In the genomic region with DNA sequence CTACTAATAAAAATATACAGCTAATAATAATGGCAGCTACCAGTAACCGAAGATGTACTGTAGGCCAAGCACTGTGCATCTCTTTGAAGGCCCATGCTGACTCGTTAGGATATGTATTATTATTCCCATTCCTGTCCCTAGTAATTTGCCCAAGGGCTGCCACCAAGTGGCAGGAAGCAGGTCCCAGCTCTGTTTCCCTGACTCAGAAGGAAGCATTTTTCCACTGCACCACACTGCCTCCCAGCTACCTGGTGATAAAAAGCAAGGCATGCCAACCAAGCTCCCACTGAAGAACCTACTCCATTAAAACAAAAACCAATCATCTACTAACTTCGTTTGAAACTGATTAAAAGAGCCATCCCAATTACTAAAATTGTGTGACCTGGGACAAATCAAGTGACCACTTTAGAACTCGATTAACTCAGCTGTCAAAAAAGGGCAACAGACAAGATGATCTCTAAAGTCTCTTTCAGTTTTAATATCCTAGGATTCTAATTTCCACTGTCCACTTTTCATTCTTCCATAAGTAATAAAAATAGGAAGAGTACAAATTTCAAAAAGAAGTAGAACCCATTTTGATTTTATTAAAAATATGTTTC, we compare ENCODE assay signal across 8 cellular contexts. TPM values are rescaled to one million over a fixed set of nuclear protein-coding genes. Genes with fewer than 3 reads are reported as not detected.
DNase-seq lines count a peak whose midpoint lies in the region; ATAC-seq lines count a peak whose summit lies in the region.

No MANE protein-coding gene starts in this region.

- no peak overlapping the region for H3K4me3 Mint-ChIP-seq in activated T-helper 2 cell treated with anti-CD3 and anti-CD28 coated beads, Interferon-gamma antibody, Interleukin-2, Interleukin-4, amounts not matched to agents 10 μg/mL and 5 μg/mL and 100 μg/mL, durations not matched to agents 14 hours and 24 hours and 36 hours (ENCODE audit: low read depth)

- peak; percentile 30 to 56 for DNase-seq in SHP77 (lab: John Stamatoyannopoulos, UW)
- no peak for DNase-seq in SHP77 treated with DMSO at 0.1 percent for 48 hours (lab: John Stamatoyannopoulos, UW)
- DNase-seq in NCI-H2107 (lab: John Stamatoyannopoulos, UW): peak; percentile 34
- DNase-seq in amniotic stem cell (lab: John Stamatoyannopoulos, UW): peak; percentile 63
- DNase-seq in hypothalamus (lab: John Stamatoyannopoulos, UW): peak in 32 of 51 donors; percentile 2 to 71 (median 23)
- peak; percentile 64 for DNase-seq in superior temporal gyrus (ENCODE audit: extremely low spot score)
- no peak for DNase-seq in activated T-helper 2 cell treated with anti-CD3 and anti-CD28 coated beads, Interferon-gamma antibody, Interleukin-2, Interleukin-4, amounts not matched to agents 10 μg/mL and 5 μg/mL and 100 μg/mL, durations not matched to agents 14 hours and 24 hours and 36 hours (ENCODE audit: low spot score)

- H3K27ac Mint-ChIP-seq in activated T-helper 2 cell treated with anti-CD3 and anti-CD28 coated beads, Interferon-gamma antibody, Interleukin-2, Interleukin-4, amounts not matched to agents 10 μg/mL and 5 μg/mL and 100 μg/mL, durations not matched to agents 14 hours and 24 hours and 36 hours: no peak overlapping the region

- intact Hi-C loops in activated T-helper 2 cell treated with anti-CD3 and anti-CD28 coated beads, Interferon-gamma antibody, Interleukin-2, Interleukin-4, amounts not matched to agents 10 μg/mL and 5 μg/mL and 100 μg/mL, durations not matched to agents 14 hours and 24 hours and 36 hours (cut with micrococcal nuclease): loop anchor here (5.0 kb wide), 2 partner anchors 200 to 350 kb away; a partner anchor contains a TSS

- no peaks in the 10 kb centered on the region for H3K9me3 Mint-ChIP-seq in activated T-helper 2 cell treated with anti-CD3 and anti-CD28 coated beads, Interferon-gamma antibody, Interleukin-2, Interleukin-4, amounts not matched to agents 10 μg/mL and 5 μg/mL and 100 μg/mL, durations not matched to agents 14 hours and 24 hours and 36 hours

- peaks cover 14% of the 10 kb centered on the region for H3K27me3 Mint-ChIP-seq in activated T-helper 2 cell treated with anti-CD3 and anti-CD28 coated beads, Interferon-gamma antibody, Interleukin-2, Interleukin-4, amounts not matched to agents 10 μg/mL and 5 μg/mL and 100 μg/mL, durations not matched to agents 14 hours and 24 hours and 36 hours (ENCODE audit: low read depth)

- H3K36me3 Mint-ChIP-seq in activated T-helper 2 cell treated with anti-CD3 and anti-CD28 coated beads, Interferon-gamma antibody, Interleukin-2, Interleukin-4, amounts not matched to agents 10 μg/mL and 5 μg/mL and 100 μg/mL, durations not matched to agents 14 hours and 24 hours and 36 hours (ENCODE audit: low read depth): no peaks in the 10 kb centered on the region

- ATAC-seq in HG03139 (IDR thresholded peaks at IDR 0.05; ENCODE audit: unreplicated experiment): no peak

- no peaks in the 10 kb centered on the region for H3K4me1 Mint-ChIP-seq in activated T-helper 2 cell treated with anti-CD3 and anti-CD28 coated beads, Interferon-gamma antibody, Interleukin-2, Interleukin-4, amounts not matched to agents 10 μg/mL and 5 μg/mL and 100 μg/mL, durations not matched to agents 14 hours and 24 hours and 36 hours (ENCODE audit: low read depth)

RNA-seq across cellular contexts. Expression of a gene that starts 24.3 kb away (rescaled TPM):
- total RNA-seq in activated T-helper 2 cell treated with anti-CD3 and anti-CD28 coated beads, Interferon-gamma antibody, Interleukin-2, Interleukin-4, amounts not matched to agents 10 μg/mL and 5 μg/mL and 100 μg/mL, durations not matched to agents 14 hours and 24 hours and 36 hours: 49.3 and 52.5 TPM in 2 replicates

Comparison
In these comparisons a context has a peak if more than half of its experiments do, and no peak if none do; other contexts are left out.
1. DNase-seq: peak in SHP77 (2 of 2), NCI-H2107 (single experiment), amniotic stem cell (single experiment), hypothalamus (32 of 51) and superior temporal gyrus (single experiment); none in SHP77 treated with DMSO at 0.1 percent for 48 hours (single experiment) and activated T-helper 2 cell treated with anti-CD3 and anti-CD28 coated beads, Interferon-gamma antibody, Interleukin-2, Interleukin-4, amounts not matched to agents 10 μg/mL and 5 μg/mL and 100 μg/mL, durations not matched to agents 14 hours and 24 hours and 36 hours (single experiment).